Comparison of ENCODE assay signal across 23 cellular contexts in genomic region chr1:62307516-62308492, GRCh38. TPM values are rescaled to one million over a fixed set of nuclear protein-coding genes. Genes with fewer than 3 reads are reported as not detected.
A peak's percentile ranks its signal among the peaks of the same experiment; 100 is the strongest.
DNase-seq lines count a peak whose midpoint lies in the region; ATAC-seq and TF ChIP-seq lines count a peak whose summit lies in the region.
"Had no signal": no experiment of that assay in that cellular context is flagged by ENCODE, and none has a peak within 500 bp of the region (broad histone marks: within the 10 kb centered on the region; RNA-seq: fewer than 3 reads in every experiment).

No MANE protein-coding gene starts in this region.

- H3K36me3 ChIP-seq in BLaER1 treated with 17β-estradiol and CSF1 and Interleukin-3, amounts not matched to agents 10 nM and 100 nM: no peaks in the 10 kb centered on the region
- H3K36me3 ChIP-seq in trophoblast cell (ENCODE audit: control insufficient read depth in 1 of 2, insufficient read depth in 2 of 2, low read length in 2 of 2) (peaks cover 2 to 3% of the 10 kb centered on the region in 2 experiments), esophagus squamous epithelium (no peaks in the 10 kb centered on the region)

- ATAC-seq in HG03460 (IDR thresholded peaks at IDR 0.05; ENCODE audit: unreplicated experiment) (no peak), left colon (no peak)
- ATAC-seq: left ventricle myocardium superior, Right ventricle myocardium inferior, T-cell had no signal

- peaks cover 8% of the 10 kb centered on the region for H3K79me2 ChIP-seq in trophoblast cell (ENCODE audit: control insufficient read depth, insufficient read depth, low read length, poor library complexity)

- peaks cover 0 to 18% (median 10%) of the 10 kb centered on the region in 10 experiments; a peak in 13 of 20 replicates for H3K4me1 ChIP-seq in BLaER1 treated with 17β-estradiol and CSF1 and Interleukin-3, amounts not matched to agents 10 nM and 100 nM
- H3K4me1 ChIP-seq in trophoblast cell (ENCODE audit: control insufficient read depth in 1 of 2, insufficient read depth in 2 of 2, low read length in 2 of 2) (peaks cover 38 to 41% of the 10 kb centered on the region in 2 experiments), esophagus squamous epithelium (peaks cover 5 to 7% (median 6%) of the 10 kb centered on the region in 3 donors)

- no peak overlapping the region for H3K27ac ChIP-seq in BLaER1 treated with 17β-estradiol and CSF1 and Interleukin-3, amounts not matched to agents 10 nM and 100 nM
- H3K27ac ChIP-seq in epithelial cell of prostate (peak overlapping the region; percentile 28), trophoblast cell (ENCODE audit: low read depth, low read length) (peak overlapping the region; percentile 72), esophagus squamous epithelium (no peak overlapping the region)

- no peak overlapping the region for H2AFZ ChIP-seq in trophoblast cell (ENCODE audit: insufficient read depth, low read length, poor library complexity)

- H3K4me3 ChIP-seq in BLaER1 treated with 17β-estradiol and CSF1 and Interleukin-3, amounts not matched to agents 10 nM and 100 nM: no peak overlapping the region
- H3K4me3 ChIP-seq in trophoblast cell (ENCODE audit: low read depth, low read length) (no peak overlapping the region), esophagus squamous epithelium (no peak overlapping the region)

- WGBS in trophoblast cell (ENCODE audit: extremely low coverage, insufficient coverage, insufficient read length): no CpG with 5 or more reads among the region's 7 CpGs
- WGBS in esophagus squamous epithelium, 2 donors: 32 to 46% methylated on average over 2 to 7 of the region's 7 CpGs

- no peak overlapping the region for H2AK5ac ChIP-seq in trophoblast cell (ENCODE audit: low read length)

- DNase-seq in NCI-H226 (peak; percentile 96), epithelial cell of prostate (ENCODE audit: low read depth, low spot score) (no peak), trophoblast cell (peak; percentile 99), left colon (no peak), NCI-H446 treated with DMSO at 0.1 percent for 48 hours (lab: John Stamatoyannopoulos, UW) (no peak), esophagus squamous epithelium (lab: John Stamatoyannopoulos, UW) (no peak)
- DNase-seq: activated T-cell treated with anti-CD3 and anti-CD28 coated beads, Interleukin-2, amount 50 U/mL, for 48 hours; aorta; CD4-positive, alpha-beta memory T cell; central memory CD4-positive, alpha-beta T cell; DMS153; foreskin fibroblast; left ventricle myocardium superior; NCI-H1105 treated with DMSO at 0.1 percent for 48 hours; NCI-H510A treated with DMSO at 0.1 percent for 48 hours; nephron progenitor cell; T-cell had no signal

- H3K18ac ChIP-seq in trophoblast cell (ENCODE audit: low read length): no peak overlapping the region

- H2BK120ac ChIP-seq in trophoblast cell (ENCODE audit: insufficient read depth, low read length, poor library complexity): no peak overlapping the region

- no peaks in the 10 kb centered on the region for H3K9me3 ChIP-seq in BLaER1 treated with 17β-estradiol and CSF1 and Interleukin-3, amounts not matched to agents 10 nM and 100 nM (replicated peaks in 1 of 11)
- H3K9me3 ChIP-seq in trophoblast cell (ENCODE audit: insufficient read depth, low read depth, low read length): peaks cover 2% of the 10 kb centered on the region
- H3K9me3 ChIP-seq in esophagus squamous epithelium: no peaks in the 10 kb centered on the region

- H2BK5ac ChIP-seq in trophoblast cell (ENCODE audit: low read depth, low read length, poor library complexity): no peak overlapping the region

- no peak overlapping the region for H2BK12ac ChIP-seq in trophoblast cell (ENCODE audit: low read length)

- peaks cover 5% of the 10 kb centered on the region for H3K79me1 ChIP-seq in trophoblast cell (ENCODE audit: low read length)

- H4K20me1 ChIP-seq in BLaER1 treated with 17β-estradiol and CSF1 and Interleukin-3, amounts not matched to agents 10 nM and 100 nM: no peaks in the 10 kb centered on the region

- H3K4me2 ChIP-seq in BLaER1 treated with 17β-estradiol and CSF1 and Interleukin-3, amounts not matched to agents 10 nM and 100 nM: peak overlapping the region in 9 of 11 experiments; percentile 1 to 58 (median 45); a peak in 15 of 22 replicates
- peak overlapping the region; percentile 23 for H3K4me2 ChIP-seq in trophoblast cell (ENCODE audit: low read length)

- H3K27me3 ChIP-seq in BLaER1 treated with 17β-estradiol and CSF1 and Interleukin-3, amounts not matched to agents 10 nM and 100 nM: no peaks in the 10 kb centered on the region
- H3K27me3 ChIP-seq in trophoblast cell (ENCODE audit: insufficient read depth, low read length) (no peaks in the 10 kb centered on the region), esophagus squamous epithelium (peaks cover 0 to 33% (median 2%) of the 10 kb centered on the region in 4 donors)

- intact Hi-C loops in left colon (cut with DNase I, micrococcal nuclease): no loop called here
- intact Hi-C loops in esophagus squamous epithelium (cut with DNase I): no loop called here

- H4K12ac ChIP-seq in trophoblast cell (ENCODE audit: low read depth, low read length): no peak overlapping the region

- no peak for TF ChIP-seq POLR2A in esophagus squamous epithelium (IDR thresholded peaks at IDR 0.05)

- no peak overlapping the region for H3K14ac ChIP-seq in trophoblast cell (ENCODE audit: low read length)

- TF ChIP-seq CTCF in esophagus squamous epithelium (IDR thresholded peaks at IDR 0.05): no peak

- H4K8ac ChIP-seq in trophoblast cell (ENCODE audit: low read depth, low read length): no peak overlapping the region

- H3K9ac ChIP-seq in BLaER1 treated with 17β-estradiol and CSF1 and Interleukin-3, amounts not matched to agents 10 nM and 100 nM: no peak overlapping the region
- no peak overlapping the region for H3K9ac ChIP-seq in trophoblast cell (ENCODE audit: low read length)

- H3K4ac ChIP-seq in trophoblast cell (ENCODE audit: low read depth, low read length): no peak overlapping the region

- H3K23ac ChIP-seq in trophoblast cell (ENCODE audit: low read length): no peak overlapping the region

- H4K91ac ChIP-seq in trophoblast cell (ENCODE audit: low read depth, low read length): peak overlapping the region; percentile 74

RNA-seq across cellular contexts. Expression of gene KANK4, which starts 11.4 kb away (rescaled TPM):
- polyA plus RNA-seq in trophoblast cell (2013): 41.0 and 46.4 TPM in 2 replicates
- 1 to 10 TPM in 1 of 2 donors, under 1 TPM in 1; 0.50 to 2.8 TPM for total RNA-seq in left colon
- total RNA-seq in esophagus squamous epithelium: under 1 TPM in 1 of 4 donors, not detected in 3; 0.19 TPM
- total RNA-seq: activated CD8-positive, alpha-beta memory T cell treated with anti-CD3 and anti-CD28 coated beads for 36 hours; CD4-positive, alpha-beta memory T cell; dermis microvascular lymphatic vessel endothelial cell; mononuclear cell; T-cell had no signal
- polyA plus RNA-seq: CD4-positive, alpha-beta memory T cell had no signal

Comparison
In these comparisons a context has a peak if more than half of its experiments do, and no peak if none do; other contexts are left out.
1. H3K27ac ChIP-seq: peak in epithelial cell of prostate (single experiment) and trophoblast cell (single experiment); none in BLaER1 treated with 17β-estradiol and CSF1 and Interleukin-3, amounts not matched to agents 10 nM and 100 nM (0 of 11) and esophagus squamous epithelium (0 of 4).
2. DNase-seq: peak in NCI-H226 (single experiment) and trophoblast cell (2 of 2); none in epithelial cell of prostate (single experiment), left colon (0 of 2), NCI-H446 treated with DMSO at 0.1 percent for 48 hours (single experiment) and esophagus squamous epithelium (single experiment).